ENCODE assay signal across 31 cellular contexts in the genomic region with DNA sequence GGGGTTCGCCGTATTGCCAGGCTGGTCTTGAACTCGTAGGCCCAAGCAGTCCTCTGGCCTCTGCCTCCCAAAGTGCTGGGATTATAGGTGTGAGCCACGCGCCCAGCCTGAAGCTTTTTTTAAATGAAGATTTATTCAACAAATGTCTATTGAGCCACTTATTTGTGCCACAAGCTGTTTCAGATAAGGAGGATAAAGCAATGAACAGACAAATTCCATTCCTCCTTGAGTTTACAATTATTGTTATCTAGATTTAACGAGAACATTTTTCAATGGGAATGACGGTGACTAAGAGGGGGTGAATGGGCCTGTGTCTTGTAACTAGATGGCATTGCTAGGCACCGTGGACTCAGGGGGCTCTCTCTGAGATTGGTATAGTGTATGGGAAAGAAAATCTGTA. TPM values are rescaled to one million over a fixed set of nuclear protein-coding genes. Genes with fewer than 3 reads are reported as not detected.
"Had no signal": no experiment of that assay in that cellular context is flagged by ENCODE, and none has a peak within 500 bp of the region (broad histone marks: within the 10 kb centered on the region; RNA-seq: fewer than 3 reads in every experiment).

No MANE protein-coding gene starts in this region.

- H3K4me1 ChIP-seq: ascending aorta, gastroesophageal sphincter, right lobe of liver, suprapubic skin, tibial artery had no signal

- H3K27ac Mint-ChIP-seq: activated B cell treated with CpG ODN at 0.5 μM for 24 hours; activated CD8-positive, alpha-beta memory T cell treated with anti-CD3 and anti-CD28 coated beads, Interleukin-2, amount 10 ng/mL, durations not matched to agents 7 days and 5 days; activated CD8-positive, alpha-beta T cell treated with anti-CD3 and anti-CD28 coated beads, Interleukin-2, amount 10 ng/mL, durations not matched to agents 7 days and 5 days; activated naive CD4-positive, alpha-beta T cell treated with anti-CD3 and anti-CD28 coated beads, Interleukin-2, amount 50 U/mL, for 72 hours; activated T-cell treated with anti-CD3 and anti-CD28 coated beads, Interleukin-2, amount 50 U/mL, for 72 hours; brain; naive B cell; nephron progenitor cell; stimulated activated memory B cell treated with anti-CD40 and anti-IgM and Interleukin-4, amounts not matched to agents 10 μg/mL and 1 μg/mL and 100 μg/mL, for 72 hours; T-cell had no signal

- H3K4me1 Mint-ChIP-seq: activated B cell treated with CpG ODN at 0.5 μM for 24 hours; activated CD8-positive, alpha-beta memory T cell treated with anti-CD3 and anti-CD28 coated beads, Interleukin-2, amount 10 ng/mL, durations not matched to agents 7 days and 5 days; brain; naive B cell; nephron progenitor cell; stimulated activated memory B cell treated with anti-CD40 and anti-IgM and Interleukin-4, amounts not matched to agents 10 μg/mL and 1 μg/mL and 100 μg/mL, for 72 hours; T-cell had no signal

- DNase-seq: activated B cell treated with CpG ODN at 0.5 μM for 24 hours; activated CD4-positive, alpha-beta T cell treated with anti-CD3 and anti-CD28 coated beads, Interleukin-2, amount 50 U/mL, for 1 hour; activated CD8-positive, alpha-beta memory T cell treated with anti-CD3 and anti-CD28 coated beads, Interleukin-2, amount 10 ng/mL, durations not matched to agents 7 days and 5 days; activated CD8-positive, alpha-beta T cell treated with anti-CD3 and anti-CD28 coated beads, Interleukin-2, amount 10 ng/mL, durations not matched to agents 7 days and 5 days; activated naive CD4-positive, alpha-beta T cell; activated T-cell treated with anti-CD3 and anti-CD28 coated beads for 4 hours; activated T-cell treated with anti-CD3 and anti-CD28 coated beads, Interleukin-2, amount 50 U/mL, for 72 hours; cerebellar nuclear complex; dorsolateral prefrontal cortex; effector memory CD4-positive, alpha-beta T cell; islet precursor cell; left ventricle myocardium inferior; naive B cell; nephron progenitor cell; right lobe of liver; stimulated activated CD4-positive, alpha-beta T cell treated with anti-CD3 and anti-CD28 coated beads, Interleukin-4, amount 100 ng/mL, for 4 hours; stimulated activated CD8-positive, alpha-beta memory T cell treated with anti-CD3 and anti-CD28 coated beads, Interleukin-4, amount 100 ng/mL, for 48 hours; stomach; T-cell; tibial artery had no signal

- H3K27me3 ChIP-seq: ascending aorta, dorsolateral prefrontal cortex, hepatocyte, right lobe of liver, stomach, suprapubic skin, tibial artery had no signal

- H3K36me3 ChIP-seq: ascending aorta, cardiac muscle cell, gastroesophageal sphincter, left ventricle myocardium inferior, neutrophil, right lobe of liver, stomach, suprapubic skin, tibial artery had no signal

- H3K4me3 Mint-ChIP-seq: activated B cell treated with CpG ODN at 0.5 μM for 24 hours; activated CD8-positive, alpha-beta memory T cell treated with anti-CD3 and anti-CD28 coated beads, Interleukin-2, amount 10 ng/mL, durations not matched to agents 7 days and 5 days; activated CD8-positive, alpha-beta T cell treated with anti-CD3 and anti-CD28 coated beads, Interleukin-2, amount 10 ng/mL, durations not matched to agents 7 days and 5 days; activated T-cell treated with anti-CD3 and anti-CD28 coated beads, Interleukin-2, amount 50 U/mL, for 72 hours; brain; naive B cell; nephron progenitor cell; stimulated activated memory B cell treated with anti-CD40 and anti-IgM and Interleukin-4, amounts not matched to agents 10 μg/mL and 1 μg/mL and 100 μg/mL, for 72 hours; T-cell had no signal

- H3K9me3 Mint-ChIP-seq: activated B cell treated with CpG ODN at 0.5 μM for 24 hours; activated naive CD4-positive, alpha-beta T cell treated with anti-CD3 and anti-CD28 coated beads, Interleukin-2, amount 50 U/mL, for 72 hours; activated T-cell treated with anti-CD3 and anti-CD28 coated beads, Interleukin-2, amount 50 U/mL, for 72 hours; brain; naive B cell; nephron progenitor cell; stimulated activated memory B cell treated with anti-CD40 and anti-IgM and Interleukin-4, amounts not matched to agents 10 μg/mL and 1 μg/mL and 100 μg/mL, for 72 hours; T-cell had no signal

- H3K27ac ChIP-seq: ascending aorta, cardiac muscle cell, coronary artery, dorsolateral prefrontal cortex, gastroesophageal sphincter, hepatocyte, left ventricle myocardium inferior, neutrophil, right lobe of liver, stomach, suprapubic skin, tibial artery had no signal

- H3K27me3 Mint-ChIP-seq: activated B cell treated with CpG ODN at 0.5 μM for 24 hours, brain had no signal

- H2AFZ ChIP-seq: hepatocyte had no signal

- ATAC-seq: activated CD8-positive, alpha-beta memory T cell treated with anti-CD3 and anti-CD28 coated beads, Interleukin-2, amount 10 ng/mL, durations not matched to agents 7 days and 5 days; activated CD8-positive, alpha-beta T cell treated with anti-CD3 and anti-CD28 coated beads, Interleukin-2, amount 10 ng/mL, durations not matched to agents 7 days and 5 days; activated naive CD4-positive, alpha-beta T cell treated with anti-CD3 and anti-CD28 coated beads, Interleukin-2, amount 50 U/mL, for 72 hours; activated T-cell treated with anti-CD3 and anti-CD28 coated beads, Interleukin-2, amount 50 U/mL, for 72 hours; gastroesophageal sphincter; right lobe of liver; stimulated activated memory B cell treated with anti-CD40 and anti-IgM and Interleukin-4, amounts not matched to agents 10 μg/mL and 1 μg/mL and 100 μg/mL, for 72 hours; T-cell had no signal

- H3K9me3 ChIP-seq: ascending aorta, gastroesophageal sphincter, left ventricle myocardium inferior, neutrophil, right lobe of liver, stomach, suprapubic skin, tibial artery had no signal

- H3K4me2 ChIP-seq: hepatocyte had no signal

- H3K4me3 ChIP-seq: ascending aorta, cardiac muscle cell, coronary artery, dorsolateral prefrontal cortex, gastroesophageal sphincter, hepatocyte, left ventricle myocardium inferior, lung, right lobe of liver, stomach, suprapubic skin, tibial artery had no signal

- H3K36me3 Mint-ChIP-seq: activated CD8-positive, alpha-beta memory T cell treated with anti-CD3 and anti-CD28 coated beads, Interleukin-2, amount 10 ng/mL, durations not matched to agents 7 days and 5 days; activated naive CD4-positive, alpha-beta T cell treated with anti-CD3 and anti-CD28 coated beads, Interleukin-2, amount 50 U/mL, for 72 hours; brain; naive B cell; stimulated activated memory B cell treated with anti-CD40 and anti-IgM and Interleukin-4, amounts not matched to agents 10 μg/mL and 1 μg/mL and 100 μg/mL, for 72 hours; T-cell had no signal

RNA-seq across cellular contexts. Expression of a gene that starts 10.2 kb away (rescaled TPM):
- total RNA-seq: activated B cell treated with CpG ODN at 0.5 μM for 24 hours; activated CD8-positive, alpha-beta T cell treated with anti-CD3 and anti-CD28 coated beads, Interleukin-2, amount 10 ng/mL, durations not matched to agents 7 days and 5 days had no signal
